In the genomic region with DNA sequence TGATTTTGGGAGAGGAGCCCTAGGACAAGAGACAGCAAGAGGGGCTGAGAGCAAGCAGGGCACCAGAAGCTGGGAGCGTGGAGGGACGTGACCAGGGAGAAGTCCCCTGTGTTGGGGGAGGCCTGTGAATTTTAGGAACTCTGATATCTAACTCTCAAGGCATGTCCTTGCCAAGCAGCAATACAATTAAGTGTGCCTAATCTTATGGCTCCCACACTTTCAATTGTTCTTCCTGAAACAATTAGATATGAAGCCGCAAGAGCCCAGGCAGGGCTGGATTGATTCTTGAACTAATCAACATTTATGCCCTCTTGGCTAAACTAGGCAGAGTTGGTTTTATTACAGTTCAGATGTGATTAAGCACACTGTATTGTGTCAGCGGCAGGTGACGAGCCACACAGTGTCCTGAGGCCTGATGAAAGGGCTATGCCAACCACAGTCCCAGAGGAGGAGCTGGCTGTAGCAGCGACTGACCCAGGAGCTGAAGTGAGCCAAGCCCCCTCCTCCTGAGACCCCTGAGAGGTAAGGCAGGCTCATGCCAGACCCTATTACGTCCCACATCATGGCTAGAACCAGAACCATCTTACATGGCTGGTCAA, we compare ENCODE assay signal across 29 cellular contexts. TPM values are rescaled to one million over a fixed set of nuclear protein-coding genes. Genes with fewer than 3 reads are reported as not detected.
A peak's percentile ranks its signal among the peaks of the same experiment; 100 is the strongest.
DNase-seq lines count a peak whose midpoint lies in the region; ATAC-seq and TF ChIP-seq lines count a peak whose summit lies in the region.
"Had no signal": no experiment of that assay in that cellular context is flagged by ENCODE, and none has a peak within 500 bp of the region (broad histone marks: within the 10 kb centered on the region; RNA-seq: fewer than 3 reads in every experiment).

No MANE protein-coding gene starts in this region.

- no peaks in the 10 kb centered on the region for H3K27me3 ChIP-seq in duodenal mucosa (ENCODE audit: control insufficient read depth in 1 of 2, insufficient read depth in 2 of 2, low read length in 2 of 2)
- H3K27me3 ChIP-seq in osteoblast (ENCODE audit: insufficient read depth, low read length) = no peaks in the 10 kb centered on the region
- H3K27me3 ChIP-seq: gastrocnemius medialis, sigmoid colon had no signal

- POLR2A ChIA-PET in GM10248 (lab: Yijun Ruan, JAX) = no interaction called here

- no peak for ATAC-seq in GM19395 (IDR thresholded peaks at IDR 0.05; ENCODE audit: unreplicated experiment)
- ATAC-seq: activated CD8-positive, alpha-beta T cell treated with anti-CD3 and anti-CD28 coated beads, Interleukin-2, amount 10 ng/mL, durations not matched to agents 7 days and 5 days; gastrocnemius medialis; stimulated activated naive B cell treated with anti-CD40 and anti-IgM and Interleukin-4, amounts not matched to agents 10 μg/mL and 1 μg/mL and 100 μg/mL, for 72 hours had no signal

- no peak overlapping the region for H3K4me2 ChIP-seq in osteoblast (ENCODE audit: insufficient read depth, low read length)

- peak overlapping the region; percentile 11 for H2AFZ ChIP-seq in osteoblast (ENCODE audit: low read length)
- H2AFZ ChIP-seq: parathyroid adenoma had no signal

- CTCF ChIA-PET in GM10248 (lab: Yijun Ruan, JAX) = interaction anchor here (1.2 to 1.8 kb wide), 4 partner anchors 13 to 229 kb away, joined by 3 to 7 read pairs (median 4); no protein-coding TSS in a partner anchor

- H3K4me3 ChIP-seq in duodenal mucosa (ENCODE audit: low read depth in 1 of 2, low read length in 2 of 2) = no peak overlapping the region
- no peak overlapping the region for H3K4me3 ChIP-seq in osteoblast (ENCODE audit: insufficient read depth, low read length)
- H3K4me3 ChIP-seq: gastrocnemius medialis, lung, sigmoid colon, SK-N-MC, thoracic aorta had no signal

- H3K9ac ChIP-seq in duodenal mucosa (ENCODE audit: low read depth in 1 of 2, low read length in 2 of 2) = peak overlapping the region; percentile 39 to 41
- H3K9ac ChIP-seq: parathyroid adenoma had no signal

- H3K4me1 ChIP-seq in duodenal mucosa (ENCODE audit: control insufficient read depth in 1 of 2, insufficient read depth in 2 of 2, low read length in 2 of 2) (peaks cover 19 to 39% of the 10 kb centered on the region in 2 donors), osteoblast (ENCODE audit: insufficient read depth, low read length) (peaks cover 17% of the 10 kb centered on the region)
- H3K4me1 ChIP-seq: parathyroid adenoma had no signal

- peaks cover 3% of the 10 kb centered on the region for H4K20me1 ChIP-seq in osteoblast (ENCODE audit: insufficient read depth, low read length)

- H3K79me2 ChIP-seq in osteoblast (ENCODE audit: insufficient read depth, low read length) = peaks cover 15% of the 10 kb centered on the region

- DNase-seq in GM10248 (ENCODE audit: extremely low spot score) (peak; percentile 10), M059J (ENCODE audit: low read depth) (peak; percentile 59), osteoblast (ENCODE audit: insufficient read length, low spot score, missing footprints) (peak; percentile 13), NCI-H510A treated with DMSO at 0.1 percent for 48 hours (lab: John Stamatoyannopoulos, UW) (no peak), GM19240 (ENCODE audit: insufficient read length, low spot score) (no peak)
- DNase-seq: activated CD8-positive, alpha-beta T cell treated with anti-CD3 and anti-CD28 coated beads, Interleukin-2, amount 10 ng/mL, durations not matched to agents 7 days and 5 days; activated naive CD4-positive, alpha-beta T cell treated with Interleukin-2 at 50 U/mL for 16 hours; activated T-cell treated with anti-CD3 and anti-CD28 coated beads, Interleukin-2, amount 50 U/mL, for 1 hour; aorta; caudate nucleus; CD4-positive, alpha-beta T cell; dermis blood vessel endothelial cell; DMS53; gastrocnemius medialis; HCEC 1CT; islet precursor cell; naive B cell; NCI-H146; NCI-H2171 treated with DMSO at 0.1 percent for 48 hours; sigmoid colon; stimulated activated naive B cell treated with anti-CD40 and anti-IgM and Interleukin-4, amounts not matched to agents 10 μg/mL and 1 μg/mL and 100 μg/mL, for 72 hours had no signal

- H3K27ac ChIP-seq in duodenal mucosa (ENCODE audit: low read depth, low read length) (peak overlapping the region; percentile 33), osteoblast (ENCODE audit: low read depth, low read length) (peak overlapping the region; percentile 70)
- H3K27ac ChIP-seq: epithelial cell of prostate, gastrocnemius medialis, HL-60, parathyroid adenoma, sigmoid colon, SK-N-MC, thoracic aorta had no signal

- H3K36me3 ChIP-seq in duodenal mucosa (ENCODE audit: control insufficient read depth in 1 of 2, insufficient read depth in 2 of 2, low read length in 2 of 2) (no peaks in the 10 kb centered on the region), osteoblast (ENCODE audit: insufficient read depth, low read length) (no peaks in the 10 kb centered on the region)
- H3K36me3 ChIP-seq: gastrocnemius medialis, sigmoid colon, thoracic aorta had no signal

- H3K9me3 ChIP-seq in duodenal mucosa (ENCODE audit: control insufficient read depth in 1 of 2, low read length in 2 of 2) (no peaks in the 10 kb centered on the region), osteoblast (ENCODE audit: low read depth, low read length) (no peaks in the 10 kb centered on the region)
- H3K9me3 ChIP-seq: gastrocnemius medialis, sigmoid colon, thoracic aorta had no signal

- TF ChIP-seq CTCF in GM10248 (IDR thresholded peaks at IDR 0.05; ENCODE audit: control extremely low read depth, extremely low read depth, low read depth, missing control alignments) (no peak), osteoblast (IDR thresholded peaks at IDR 0.05; ENCODE audit: extremely low read depth, low read depth, low read length) (no peak)

RNA-seq across cellular contexts. Expression of a gene that starts 4.2 kb away (rescaled TPM):
- 20.8 and 39.5 TPM in 2 replicates for total RNA-seq in M059J (2014; rRNA removed; shearing (Covaris generic))
- total RNA-seq in osteoblast = 32.1 and 32.2 TPM in 2 replicates

RNA-seq across cellular contexts. Expression of a gene that starts 22.1 kb away (rescaled TPM):
- 35.7 and 41.4 TPM in 2 replicates for total RNA-seq in M059J (2014; rRNA removed; shearing (Covaris generic))
- total RNA-seq in osteoblast = 23.9 and 25.3 TPM in 2 replicates

RNA-seq across cellular contexts. Expression of a gene that starts 46.3 kb away (rescaled TPM):
- total RNA-seq in M059J (2014; rRNA removed; shearing (Covaris generic)) = 67.5 and 104 TPM in 2 replicates
- 20.6 and 23.5 TPM in 2 replicates for total RNA-seq in osteoblast

RNA-seq across cellular contexts. Expression of a gene that starts 46.8 kb away (rescaled TPM):
- 67.6 and 81.8 TPM in 2 replicates for total RNA-seq in M059J (2014; rRNA removed; shearing (Covaris generic))
- 57.2 and 60.4 TPM in 2 replicates for total RNA-seq in osteoblast

RNA-seq across cellular contexts. Expression of a gene that starts 55.9 kb away (rescaled TPM):
- 80.2 and 161 TPM in 2 replicates for total RNA-seq in M059J (2014; rRNA removed; shearing (Covaris generic))
- total RNA-seq in osteoblast = 95.5 and 101 TPM in 2 replicates

Comparison
In these comparisons a context has a peak if more than half of its experiments do, and no peak if none do; other contexts are left out.
1. DNase-seq: peak in GM10248 (single experiment), M059J (single experiment) and osteoblast (single experiment); none in NCI-H510A treated with DMSO at 0.1 percent for 48 hours (single experiment) and GM19240 (single experiment).